24 cellular contexts compared by ENCODE assay signal in the genomic region with DNA sequence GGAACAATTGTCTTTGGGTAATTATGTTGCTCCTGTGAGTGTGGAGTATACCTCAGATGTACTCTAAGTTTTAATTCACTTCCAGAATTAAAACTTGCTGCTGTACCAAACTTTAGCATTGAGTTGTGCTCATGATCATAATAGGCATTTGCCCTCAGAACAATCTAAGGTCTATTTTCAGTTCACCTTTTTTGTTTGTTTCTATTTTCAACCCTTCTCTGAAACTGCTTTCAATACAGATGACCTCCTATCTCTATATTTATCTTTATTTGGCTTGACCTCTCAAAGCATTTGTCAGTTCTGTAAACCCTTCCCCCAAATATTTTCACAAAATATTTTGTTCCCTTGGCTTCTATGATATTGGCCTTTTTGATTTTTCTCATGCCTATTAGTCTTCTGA.
"Had no signal": no experiment of that assay in that cellular context is flagged by ENCODE, and none has a peak within 500 bp of the region (broad histone marks: within the 10 kb centered on the region; RNA-seq: fewer than 3 reads in every experiment).

No MANE protein-coding gene starts in this region.

- H3K9me3 ChIP-seq: colonic mucosa, esophagus muscularis mucosa, gastroesophageal sphincter, right lobe of liver, stomach, suprapubic skin, tibial nerve had no signal

- H3K4me3 ChIP-seq: colonic mucosa, dorsolateral prefrontal cortex, esophagus muscularis mucosa, gastroesophageal sphincter, heart right ventricle, mucosa of descending colon, right lobe of liver, skin epidermis, stomach, suprapubic skin, tibial nerve had no signal

- H3K27ac ChIP-seq: colonic mucosa, dorsolateral prefrontal cortex, esophagus muscularis mucosa, gastroesophageal sphincter, heart right ventricle, right lobe of liver, skin epidermis, stomach, suprapubic skin, tibial nerve had no signal

- ATAC-seq: activated CD8-positive, alpha-beta memory T cell treated with anti-CD3 and anti-CD28 coated beads, Interleukin-2, amount 10 ng/mL, durations not matched to agents 7 days and 5 days; activated CD8-positive, alpha-beta T cell treated with anti-CD3 and anti-CD28 coated beads for 36 hours; effector memory CD8-positive, alpha-beta T cell; gastroesophageal sphincter; heart right ventricle; left cardiac atrium; mucosa of descending colon; right lobe of liver; stimulated activated memory B cell treated with anti-CD40 and anti-IgM and Interleukin-4, amounts not matched to agents 10 μg/mL and 1 μg/mL and 100 μg/mL, for 72 hours had no signal

- H3K36me3 ChIP-seq: colonic mucosa, esophagus muscularis mucosa, gastroesophageal sphincter, heart right ventricle, right lobe of liver, stomach, suprapubic skin, tibial nerve had no signal

- H3K4me1 ChIP-seq: colonic mucosa, esophagus muscularis mucosa, gastroesophageal sphincter, heart right ventricle, right lobe of liver, stomach, suprapubic skin, tibial nerve had no signal

- H3K27me3 ChIP-seq: colonic mucosa, dorsolateral prefrontal cortex, esophagus muscularis mucosa, gastroesophageal sphincter, heart right ventricle, right lobe of liver, stomach, suprapubic skin, tibial nerve had no signal

- DNase-seq: activated CD4-positive, alpha-beta T cell treated with anti-CD3 and anti-CD28 coated beads, Interleukin-2, amount 10 ng/mL, durations not matched to agents 7 days and 5 days; activated CD8-positive, alpha-beta memory T cell treated with anti-CD3 and anti-CD28 coated beads, Interleukin-2, amount 10 ng/mL, durations not matched to agents 7 days and 5 days; activated CD8-positive, alpha-beta T cell treated with anti-CD3 and anti-CD28 coated beads for 36 hours; activated effector memory CD4-positive, alpha-beta T cell treated with anti-CD3 and anti-CD28 coated beads, Interleukin-2, amount 50 U/mL, for 16 hours; activated naive CD4-positive, alpha-beta T cell treated with anti-CD3 and anti-CD28 coated beads, Interleukin-2, amount 10 ng/mL, durations not matched to agents 7 days and 5 days; activated T-cell treated with anti-CD3 and anti-CD28 coated beads for 4 hours; amygdala; colonic mucosa; dorsolateral prefrontal cortex; effector memory CD8-positive, alpha-beta T cell; heart right ventricle; islet precursor cell; left cardiac atrium; mucosa of descending colon; occipital lobe; right lobe of liver; stimulated activated CD4-positive, alpha-beta T cell treated with anti-CD3 and anti-CD28 coated beads, Interleukin-2, amount 100 ng/mL, for 24 hours; stomach had no signal
